1 cellular context compared by ENCODE assay signal in the genomic region with DNA sequence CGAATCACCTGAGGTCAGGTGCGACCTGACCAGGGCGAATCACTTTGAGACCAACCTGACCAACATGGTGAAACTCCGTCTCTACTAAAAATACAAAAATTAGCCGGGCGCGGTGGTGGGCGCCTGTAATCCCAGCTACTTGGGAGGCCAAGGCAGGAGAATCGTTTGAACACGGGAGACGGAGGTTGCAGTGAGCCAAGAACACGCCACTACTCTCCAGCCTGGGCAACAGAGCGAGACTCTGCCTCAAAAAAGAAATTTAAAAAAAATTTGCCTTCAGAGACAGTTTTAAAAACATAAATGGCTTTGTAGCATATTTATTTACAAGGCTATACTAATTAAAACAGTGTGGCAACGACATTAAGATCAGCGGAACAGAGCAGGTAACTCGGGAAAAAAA.
TF ChIP-seq lines count a peak whose summit lies in the region.

No MANE protein-coding gene starts in this region.

TF ChIP-seq in HepG2, 621 proteins besides CTCF, POLR2A, EP300 and RAD21:
- TF ChIP-seq, protein P1, sequence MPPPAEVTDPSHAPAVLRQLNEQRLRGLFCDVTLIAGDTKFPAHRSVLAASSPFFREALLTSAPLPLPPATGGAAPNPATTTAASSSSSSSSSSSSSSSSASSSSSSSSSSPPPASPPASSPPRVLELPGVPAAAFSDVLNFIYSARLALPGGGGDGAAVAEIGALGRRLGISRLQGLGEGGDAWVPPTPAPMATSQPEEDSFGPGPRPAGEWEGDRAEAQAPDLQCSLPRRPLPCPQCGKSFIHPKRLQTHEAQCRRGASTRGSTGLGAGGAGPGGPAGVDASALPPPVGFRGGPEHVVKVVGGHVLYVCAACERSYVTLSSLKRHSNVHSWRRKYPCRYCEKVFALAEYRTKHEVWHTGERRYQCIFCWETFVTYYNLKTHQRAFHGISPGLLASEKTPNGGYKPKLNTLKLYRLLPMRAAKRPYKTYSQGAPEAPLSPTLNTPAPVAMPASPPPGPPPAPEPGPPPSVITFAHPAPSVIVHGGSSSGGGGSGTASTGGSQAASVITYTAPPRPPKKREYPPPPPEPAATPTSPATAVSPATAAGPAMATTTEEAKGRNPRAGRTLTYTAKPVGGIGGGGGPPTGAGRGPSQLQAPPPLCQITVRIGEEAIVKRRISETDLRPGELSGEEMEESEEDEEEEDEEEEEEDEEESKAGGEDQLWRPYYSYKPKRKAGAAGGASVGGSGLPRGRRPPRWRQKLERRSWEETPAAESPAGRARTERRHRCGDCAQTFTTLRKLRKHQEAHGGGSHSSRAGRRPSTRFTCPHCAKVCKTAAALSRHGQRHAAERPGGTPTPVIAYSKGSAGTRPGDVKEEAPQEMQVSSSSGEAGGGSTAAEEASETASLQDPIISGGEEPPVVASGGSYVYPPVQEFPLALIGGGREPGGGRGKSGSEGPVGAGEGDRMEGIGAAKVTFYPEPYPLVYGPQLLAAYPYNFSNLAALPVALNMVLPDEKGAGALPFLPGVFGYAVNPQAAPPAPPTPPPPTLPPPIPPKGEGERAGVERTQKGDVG (CRISPR knock-in tag; IDR thresholded peaks at IDR 0.05; ENCODE audit: borderline replicate concordance) = 0 out of 2 replicates have a peak, but pooled peaks have one; percentile 0
- TF ChIP-seq ZNF747 (CRISPR knock-in tag; IDR thresholded peaks at IDR 0.05; ENCODE audit: borderline replicate concordance) = 0 out of 2 replicates have a peak, but pooled peaks have one; percentile 3
